Comparison of ENCODE assay signal across 9 cellular contexts in the genomic region with DNA sequence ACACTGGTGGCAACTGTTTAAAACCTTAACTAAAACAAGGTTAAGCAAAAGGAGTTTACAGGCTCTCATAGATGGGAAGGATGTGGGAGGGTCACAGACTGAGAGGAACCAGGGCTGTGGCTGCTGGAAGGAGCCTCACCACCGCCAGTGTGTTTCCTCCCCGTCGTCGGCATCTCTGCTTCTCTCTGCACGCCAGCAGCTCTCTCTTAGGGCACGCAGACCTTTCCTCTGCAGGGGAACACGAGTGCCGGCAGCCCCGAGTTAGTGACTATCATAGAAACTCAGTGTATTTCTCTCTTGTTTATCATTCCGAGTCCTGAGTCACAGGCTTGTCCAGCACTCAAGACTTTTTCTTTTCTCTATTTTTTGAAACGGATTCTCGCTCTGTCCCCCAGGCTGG. TPM values are rescaled to one million over a fixed set of nuclear protein-coding genes. Genes with fewer than 3 reads are reported as not detected.
DNase-seq lines count a peak whose midpoint lies in the region; ATAC-seq, FAIRE-seq and TF ChIP-seq lines count a peak whose summit lies in the region.
"Had no signal": no experiment of that assay in that cellular context is flagged by ENCODE, and none has a peak within 500 bp of the region (broad histone marks: within the 10 kb centered on the region; RNA-seq: fewer than 3 reads in every experiment).

No MANE protein-coding gene starts in this region.

- H3K4me2 ChIP-seq in H1 (ENCODE audit: insufficient read depth in 1 of 2, low read depth in 2 of 2, low read length in 2 of 2), result no peak overlapping the region

- TF ChIP-seq RAD21 in H1 (IDR thresholded peaks at IDR 0.05 in 1 of 2, conservative IDR thresholded peaks at IDR 0.05 in 1 of 2; ENCODE audit: low read depth in 2 of 2, low read length in 2 of 2), result no peak

- TF ChIP-seq CTCF in H1 (IDR thresholded peaks at IDR 0.05; ENCODE audit: control extremely low read depth in 1 of 3, insufficient read depth in 1 of 3, low read depth in 1 of 3, low read length in 3 of 3), result no peak

- no peak overlapping the region for H2BK15ac ChIP-seq in H1 (ENCODE audit: low read length)

- no peak overlapping the region for H3K9ac ChIP-seq in H1 (replicated peaks in 1 of 4; ENCODE audit: extremely low read depth in 1 of 4, low read depth in 3 of 4, low read length in 3 of 4)

- H3K9me3 ChIP-seq in H1 (ENCODE audit: insufficient read depth in 2 of 2, low read depth in 1 of 2, low read length in 1 of 2), result peaks cover 0 to 3% of the 10 kb centered on the region in 2 experiments; a peak in 1 of 4 replicates

- no peaks in the 10 kb centered on the region for H3K79me1 ChIP-seq in H1 (ENCODE audit: low read depth, low read length)

- WGBS in H1 (ENCODE audit: extremely low coverage in 1 of 2, insufficient coverage in 1 of 2, insufficient read length in 1 of 2, insufficient replicate concordance in 2 of 2, low coverage in 1 of 2, low lambda C conversion rate in 2 of 2, missing lambda C conversion rate in 1 of 2), 2 experiments, result 90% methylated on average over 12 of the region's 12 CpGs; no CpG with 5 or more reads in 1 of the 2 experiments

- H3K18ac ChIP-seq in H1 (ENCODE audit: extremely low read depth, low read length), result no peak overlapping the region; the same call in 1 of the 2 replicates

- no peak for TF ChIP-seq POLR2A in H1 (IDR thresholded peaks at IDR 0.05; ENCODE audit: control extremely low read depth in 1 of 2, low read depth in 2 of 2, low read length in 2 of 2)

- H2AK5ac ChIP-seq in H1 (ENCODE audit: low read depth, low read length), result no peak overlapping the region

- ATAC-seq in GM21717 (IDR thresholded peaks at IDR 0.05; ENCODE audit: unreplicated experiment) (no peak), HG02938 (IDR thresholded peaks at IDR 0.05; ENCODE audit: unreplicated experiment) (no peak), HG02798 (IDR thresholded peaks at IDR 0.05; ENCODE audit: poor library complexity, unreplicated experiment) (no peak)

- H3K4me3 ChIP-seq in H1 (ENCODE audit: extremely low read depth in 1 of 4, insufficient read depth in 2 of 4, low read depth in 3 of 4, low read length in 4 of 4), result no peak overlapping the region

- no peak overlapping the region for H3K4ac ChIP-seq in H1 (replicated peaks; ENCODE audit: insufficient read length, low read depth, low read length)

- H4K8ac ChIP-seq in H1 (ENCODE audit: extremely low read depth, insufficient read depth, low read length), result no peak overlapping the region

- no peaks in the 10 kb centered on the region for H3K23me2 ChIP-seq in H1 (ENCODE audit: low read depth, low read length)

- no peak overlapping the region for H2BK120ac ChIP-seq in H1 (replicated peaks; ENCODE audit: low read depth, low read length)

- DNase-seq in Kasumi-1 (lab: John Stamatoyannopoulos, UW), result peak; percentile 98 to 99
- peak; percentile 41 for DNase-seq in activated CD4-positive, alpha-beta T cell treated with anti-CD3 and anti-CD28 coated beads, Interleukin-2, amount 50 U/mL, for 1 hour
- DNase-seq in H1 (ENCODE audit: low read depth in 1 of 2, low spot score in 2 of 2), result no peak
- DNase-seq in stimulated activated CD8-positive, alpha-beta memory T cell treated with anti-CD3 and anti-CD28 coated beads, Interleukin-15, amount 100 ng/mL, for 1 hour (ENCODE audit: low read depth), result peak; percentile 20

- POLR2A ChIA-PET in H1 (lab: Charles Lee; ENCODE audit: partially characterized antibody), result no interaction called here

- H3K27me3 ChIP-seq in H1 (replicated peaks in 1 of 4; ENCODE audit: control insufficient read depth in 3 of 4, extremely low read depth in 1 of 4, insufficient read depth in 3 of 4, low read length in 3 of 4), result no peaks in the 10 kb centered on the region

- H2BK12ac ChIP-seq in H1 (ENCODE audit: low read depth, low read length), result 0 out of 2 replicates have a peak overlapping the region, but pooled peaks have one; percentile 9

- H4K20me1 ChIP-seq in H1 (replicated peaks in 1 of 2; ENCODE audit: control insufficient read depth in 1 of 2, insufficient read depth in 2 of 2, low read length in 2 of 2), result peaks cover 0 to 2% of the 10 kb centered on the region in 2 experiments

- H3K23ac ChIP-seq in H1 (ENCODE audit: insufficient read length), result no peak overlapping the region

- FAIRE-seq in H1 (lab: Jason Lieb, UNC), result no peak

- no peak overlapping the region for H3K27ac ChIP-seq in H1 (ENCODE audit: low read depth, low read length)

- H3K56ac ChIP-seq in H1 (replicated peaks; ENCODE audit: insufficient read length, low read depth, low read length), result no peak overlapping the region

- H2BK5ac ChIP-seq in H1 (ENCODE audit: low read depth, low read length), result no peak overlapping the region

- no peak overlapping the region for H4K91ac ChIP-seq in H1 (replicated peaks; ENCODE audit: insufficient read length, low read length)

- TF ChIP-seq EP300 in H1 (IDR thresholded peaks at IDR 0.05; ENCODE audit: borderline replicate concordance in 1 of 2, low read depth in 2 of 2, low read length in 2 of 2), result no peak

- H2BK20ac ChIP-seq in H1 (ENCODE audit: low read length), result no peak overlapping the region

- no peak overlapping the region for H2AFZ ChIP-seq in H1 (ENCODE audit: low read length)

- peaks cover 0 to 4% (median under 1%) of the 10 kb centered on the region in 4 experiments; a peak in 5 of 7 replicates for H3K4me1 ChIP-seq in H1 (replicated peaks in 1 of 4; ENCODE audit: control insufficient read depth in 3 of 4, insufficient read depth in 4 of 4, low read length in 3 of 4)

- H3K36me3 ChIP-seq in H1 (ENCODE audit: control insufficient read depth in 2 of 4, insufficient read depth in 4 of 4, low read length in 3 of 4), result no peaks in the 10 kb centered on the region

- no peaks in the 10 kb centered on the region for H3K79me2 ChIP-seq in H1 (ENCODE audit: control insufficient read depth in 1 of 2, insufficient read depth in 2 of 2, low read length in 2 of 2)

- no peak overlapping the region for H4K5ac ChIP-seq in H1 (ENCODE audit: insufficient read length, low read depth, low read length)

- CTCF ChIA-PET in H1 (lab: Charles Lee; ENCODE audit: partially characterized antibody), result interaction anchor here (1.6 to 2.1 kb wide), 2 partner anchors 67 to 86 kb away, joined by 4 to 5 read pairs; no protein-coding TSS in a partner anchor

- H3K14ac ChIP-seq in H1 (ENCODE audit: insufficient read length), result no peak overlapping the region

TF ChIP-seq in H1, 55 proteins besides CTCF, POLR2A, EP300 and RAD21:
- TF ChIP-seq, protein P1, sequence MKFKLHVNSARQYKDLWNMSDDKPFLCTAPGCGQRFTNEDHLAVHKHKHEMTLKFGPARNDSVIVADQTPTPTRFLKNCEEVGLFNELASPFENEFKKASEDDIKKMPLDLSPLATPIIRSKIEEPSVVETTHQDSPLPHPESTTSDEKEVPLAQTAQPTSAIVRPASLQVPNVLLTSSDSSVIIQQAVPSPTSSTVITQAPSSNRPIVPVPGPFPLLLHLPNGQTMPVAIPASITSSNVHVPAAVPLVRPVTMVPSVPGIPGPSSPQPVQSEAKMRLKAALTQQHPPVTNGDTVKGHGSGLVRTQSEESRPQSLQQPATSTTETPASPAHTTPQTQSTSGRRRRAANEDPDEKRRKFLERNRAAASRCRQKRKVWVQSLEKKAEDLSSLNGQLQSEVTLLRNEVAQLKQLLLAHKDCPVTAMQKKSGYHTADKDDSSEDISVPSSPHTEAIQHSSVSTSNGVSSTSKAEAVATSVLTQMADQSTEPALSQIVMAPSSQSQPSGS (IDR thresholded peaks at IDR 0.05; ENCODE audit: low read length), result no peak
- no peak for TF ChIP-seq CBX8 (IDR thresholded peaks at IDR 0.05; ENCODE audit: borderline replicate concordance, low read depth, low read length)
- TF ChIP-seq CHD2 (IDR thresholded peaks at IDR 0.05; ENCODE audit: low read length), result no peak
- TF ChIP-seq ASH2L (IDR thresholded peaks at IDR 0.05; ENCODE audit: low read length), result no peak
- no peak for TF ChIP-seq BACH1 (IDR thresholded peaks at IDR 0.05; ENCODE audit: low read length)
- no peak for TF ChIP-seq TAF7 (optimal IDR thresholded peaks at IDR 0.05; ENCODE audit: borderline replicate concordance, low read depth, low read length)
- TF ChIP-seq TAF1 (IDR thresholded peaks at IDR 0.05; ENCODE audit: low read depth, low read length), result no peak
- TF ChIP-seq KDM1A (IDR thresholded peaks at IDR 0.05; ENCODE audit: borderline replicate concordance, low read length), result no peak
- no peak for TF ChIP-seq CBX5 (IDR thresholded peaks at IDR 0.05; ENCODE audit: low read depth, low read length)
- no peak for TF ChIP-seq JUN (IDR thresholded peaks at IDR 0.05; ENCODE audit: low read depth, low read length)
- no peak for TF ChIP-seq POU5F1 (IDR thresholded peaks at IDR 0.05; ENCODE audit: low read depth, low read length)
- no peak for TF ChIP-seq EGR1 (IDR thresholded peaks at IDR 0.05; ENCODE audit: borderline replicate concordance, low read depth, low read length)
- TF ChIP-seq POLR2AphosphoS5 (IDR thresholded peaks at IDR 0.05; ENCODE audit: low read depth, low read length), result no peak
- TF ChIP-seq GTF2F1 (IDR thresholded peaks at IDR 0.05; ENCODE audit: borderline replicate concordance, low read depth, low read length), result no peak
- no peak for TF ChIP-seq BRCA1 (IDR thresholded peaks at IDR 0.05; ENCODE audit: low read depth, low read length)
- no peak for TF ChIP-seq GABPA (IDR thresholded peaks at IDR 0.05; ENCODE audit: borderline replicate concordance, insufficient read depth, low read length)
- no peak for TF ChIP-seq MAFK (IDR thresholded peaks at IDR 0.05; ENCODE audit: low read depth, low read length)
- no peak for TF ChIP-seq BCL11A (IDR thresholded peaks at IDR 0.05; ENCODE audit: low read depth in 2 of 2, low read length in 2 of 2)
- TF ChIP-seq SIRT6 (IDR thresholded peaks at IDR 0.05; ENCODE audit: low read length), result no peak
- TF ChIP-seq KDM5A (IDR thresholded peaks at IDR 0.05; ENCODE audit: low read length), result no peak

RNA-seq across cellular contexts. Expression of a gene that starts 8.1 kb away (rescaled TPM):
- total RNA-seq in H1 (2021; fragmentation: NEBNext Ultra II Directional; extraction: Animal tissue kit (Norgen Biotek cat#: 25700)), result 0.10 and 0.13 TPM in 2 replicates
- polyA plus RNA-seq in H1 (2011; rRNA removed), result 0.06 TPM in 1 of 2 replicates, not detected in the other
- polyA plus RNA-seq in H1 (2011; cell fraction: cytosol; rRNA removed), result 0.04 TPM
- not detected for polyA plus RNA-seq in H1 (2011; cell fraction: nucleus; rRNA removed)
- 0.09 to 0.12 TPM in 2 of 4 replicates, not detected in the others for polyA plus RNA-seq in H1 (2012, experiment 1 of 2)
- polyA plus RNA-seq in H1 (2012, experiment 2 of 2), result not detected
- polyA plus RNA-seq in H1 (2013, experiment 1 of 2), result 0.04 TPM
- polyA plus RNA-seq in H1 (2013, experiment 2 of 2), result 0.02 TPM
- polyA minus RNA-seq in H1 (2011; rRNA and poly(A)+ RNA removed), result 0.09 TPM in 1 of 2 replicates, not detected in the other
- not detected for polyA minus RNA-seq in H1 (2011; cell fraction: cytosol; rRNA and poly(A)+ RNA removed)
- not detected for polyA minus RNA-seq in H1 (2011; cell fraction: nucleus; rRNA and poly(A)+ RNA removed)
- total RNA-seq: epithelial cell of proximal tubule, kidney epithelial cell had no signal

Comparison
In these comparisons a context has a peak if more than half of its experiments do, and no peak if none do; other contexts are left out.
1. DNase-seq: peak in Kasumi-1 (2 of 2), activated CD4-positive, alpha-beta T cell treated with anti-CD3 and anti-CD28 coated beads, Interleukin-2, amount 50 U/mL, for 1 hour (single experiment) and stimulated activated CD8-positive, alpha-beta memory T cell treated with anti-CD3 and anti-CD28 coated beads, Interleukin-15, amount 100 ng/mL, for 1 hour (single experiment); none in H1 (0 of 2).